17 cellular contexts compared by ENCODE assay signal in genomic region chr3:136909187-136909586, GRCh38. TPM values are rescaled to one million over a fixed set of nuclear protein-coding genes. Genes with fewer than 3 reads are reported as not detected.
DNase-seq lines count a peak whose midpoint lies in the region; ATAC-seq, FAIRE-seq and TF ChIP-seq lines count a peak whose summit lies in the region.
"Had no signal": no experiment of that assay in that cellular context is flagged by ENCODE, and none has a peak within 500 bp of the region (broad histone marks: within the 10 kb centered on the region; RNA-seq: fewer than 3 reads in every experiment).

No MANE protein-coding gene starts in this region.

- TF ChIP-seq CTCF in Panc1 (IDR thresholded peaks at IDR 0.05) (no peak), nephron progenitor cell (IDR thresholded peaks at IDR 0.05) (no peak), kidney (IDR thresholded peaks at IDR 0.05; ENCODE audit: borderline replicate concordance, extremely low read depth, insufficient read depth) (no peak)

- POLR2A ChIA-PET in Panc1 (lab: Charles Lee) = no interaction called here

- H3K9me3 ChIP-seq in Panc1 (ENCODE audit: control insufficient read depth, insufficient read depth, low read depth, low read length) (peaks cover 9% of the 10 kb centered on the region; the same call in 1 of the 2 replicates), kidney (ENCODE audit: control insufficient read depth in 1 of 2, low read length in 2 of 2) (no peaks in the 10 kb centered on the region)

- H3K4me3 ChIP-seq in Panc1 (ENCODE audit: low read depth in 2 of 2, low read length in 2 of 2) (no peak overlapping the region), kidney (ENCODE audit: low read length in 2 of 2) (no peak overlapping the region)
- H3K4me3 ChIP-seq: esophagus squamous epithelium had no signal

- H3K27ac ChIP-seq in Panc1 (ENCODE audit: low read length) (no peak overlapping the region), kidney (ENCODE audit: low read depth in 2 of 2, low read length in 2 of 2) (no peak overlapping the region)
- H3K27ac ChIP-seq: esophagus squamous epithelium had no signal

- peak overlapping the region; percentile 16 for H3K27ac Mint-ChIP-seq in T-helper 2 cell treated with Interferon-gamma antibody and Interleukin-4, amounts not matched to agents 5 μg/mL and 100 μg/mL, for 36 hours
- H3K27ac Mint-ChIP-seq in nephron progenitor cell = peak overlapping the region; percentile 54
- H3K27ac Mint-ChIP-seq: activated naive CD4-positive, alpha-beta T cell treated with anti-CD3 and anti-CD28 coated beads for 36 hours had no signal

- intact Hi-C loops in Panc1 (cut with micrococcal nuclease; ENCODE audit: unreplicated experiment) = no loop called here
- intact Hi-C loops in kidney (cut with DNase I) = no loop called here

- no peak for FAIRE-seq in kidney (lab: Jason Lieb, UNC)

- peaks cover 52% of the 10 kb centered on the region for H3K36me3 Mint-ChIP-seq in T-helper 2 cell treated with Interferon-gamma antibody and Interleukin-4, amounts not matched to agents 5 μg/mL and 100 μg/mL, for 36 hours (ENCODE audit: low read depth)
- H3K36me3 Mint-ChIP-seq in nephron progenitor cell (ENCODE audit: low read depth) = peaks cover 64% of the 10 kb centered on the region

- ATAC-seq in HG02623 (IDR thresholded peaks at IDR 0.05; ENCODE audit: unreplicated experiment) = peak; percentile 58
- ATAC-seq in Panc1 = no peak

- H3K27me3 Mint-ChIP-seq in T-helper 2 cell treated with Interferon-gamma antibody and Interleukin-4, amounts not matched to agents 5 μg/mL and 100 μg/mL, for 36 hours (ENCODE audit: low read depth) = no peaks in the 10 kb centered on the region
- no peaks in the 10 kb centered on the region for H3K27me3 Mint-ChIP-seq in nephron progenitor cell (ENCODE audit: low read depth, poor library complexity)

- no peaks in the 10 kb centered on the region for H3K36me3 ChIP-seq in Panc1 (ENCODE audit: control insufficient read depth, insufficient read depth, low read length)
- H3K36me3 ChIP-seq in kidney (ENCODE audit: control insufficient read depth in 1 of 2, insufficient read depth in 2 of 2, low read length in 2 of 2) = no peaks in the 10 kb centered on the region

- H3K27me3 ChIP-seq in Panc1 (ENCODE audit: control insufficient read depth, insufficient read depth, low read length) = no peaks in the 10 kb centered on the region
- H3K27me3 ChIP-seq: esophagus squamous epithelium had no signal

- no peak overlapping the region for H3K4me3 Mint-ChIP-seq in T-helper 2 cell treated with Interferon-gamma antibody and Interleukin-4, amounts not matched to agents 5 μg/mL and 100 μg/mL, for 36 hours
- H3K4me3 Mint-ChIP-seq in nephron progenitor cell = no peak overlapping the region
- H3K4me3 Mint-ChIP-seq: activated naive CD4-positive, alpha-beta T cell treated with anti-CD3 and anti-CD28 coated beads for 36 hours had no signal

- in situ Hi-C loops in Panc1 (cut with HindIII; ENCODE audit: low pct_unique_long_range_greater_than_20kb, low sequenced_read_pairs) = no loop called here

- DNase-seq in T-helper 2 cell treated with Interferon-gamma antibody and Interleukin-4, amounts not matched to agents 5 μg/mL and 100 μg/mL, for 36 hours (ENCODE audit: low spot score) = no peak
- no peak for DNase-seq in T-helper 2 cell
- DNase-seq in Panc1 (ENCODE audit: low read depth, low spot score) = no peak
- DNase-seq in nephron progenitor cell = no peak
- DNase-seq in kidney = no peak
- no peak for DNase-seq in COR-L47 (lab: John Stamatoyannopoulos, UW)
- DNase-seq in mucosa of gallbladder (ENCODE audit: low spot score) = no peak
- DNase-seq: ACHN; activated CD4-positive, alpha-beta T cell treated with anti-CD3 and anti-CD28 coated beads, Interleukin-2, amount 50 U/mL, for 1 hour; activated naive CD4-positive, alpha-beta T cell treated with anti-CD3 and anti-CD28 coated beads for 36 hours; cerebellar nuclear complex; esophagus squamous epithelium; hypothalamus; mammary epithelial cell; NCI-H1417 treated with DMSO at 0.1 percent for 48 hours; SW 1271 had no signal

- TSS peak; percentile 16 for BruUV-seq in Panc1 (replicated peaks; lab: Mats Ljungman, UMichigan)

- no peak overlapping the region for H3K9ac ChIP-seq in kidney (ENCODE audit: low read length in 2 of 2)

- H3K9me3 Mint-ChIP-seq in T-helper 2 cell treated with Interferon-gamma antibody and Interleukin-4, amounts not matched to agents 5 μg/mL and 100 μg/mL, for 36 hours = peaks cover 20% of the 10 kb centered on the region
- H3K9me3 Mint-ChIP-seq in nephron progenitor cell = peaks cover 63% of the 10 kb centered on the region

- CTCF ChIA-PET in Panc1 (lab: Charles Lee) = no interaction called here

- H3K4me1 Mint-ChIP-seq in T-helper 2 cell treated with Interferon-gamma antibody and Interleukin-4, amounts not matched to agents 5 μg/mL and 100 μg/mL, for 36 hours (ENCODE audit: low read depth) = peaks cover 53% of the 10 kb centered on the region
- peaks cover 36% of the 10 kb centered on the region for H3K4me1 Mint-ChIP-seq in nephron progenitor cell

- no peaks in the 10 kb centered on the region for H3K4me1 ChIP-seq in Panc1 (ENCODE audit: control insufficient read depth, insufficient read depth, low read length)
- H3K4me1 ChIP-seq in kidney (ENCODE audit: control insufficient read depth in 1 of 2, insufficient read depth in 1 of 2, low read depth in 1 of 2, low read length in 2 of 2) = no peaks in the 10 kb centered on the region

RNA-seq across cellular contexts. Expression of gene NCK1, which starts 47.2 kb away (rescaled TPM):
- total RNA-seq in Panc1 (2021; ENCODE audit: unreplicated experiment) = 43.5 TPM
- polyA plus RNA-seq in Panc1 (2012; ENCODE audit: insufficient read length) = 29.0 TPM
- 46.8 TPM for total RNA-seq in kidney
- 12.6 TPM for polyA plus RNA-seq in kidney (ENCODE audit: insufficient read depth, low read depth, low replicate concordance)
- 27.6 TPM for total RNA-seq in mucosa of gallbladder

RNA-seq across cellular contexts. Expression of gene IL20RB, which starts 48.6 kb away (rescaled TPM):
- total RNA-seq in Panc1 (2021; ENCODE audit: unreplicated experiment) (1.7 TPM), kidney (0.79 TPM), mucosa of gallbladder (0.66 TPM)
- polyA plus RNA-seq in Panc1 (2012; ENCODE audit: insufficient read length) = 0.47 TPM
- polyA plus RNA-seq in kidney (ENCODE audit: insufficient read depth, low read depth, low replicate concordance) = not detected
